ENCODE assay signal across 9 cellular contexts in the genomic region with DNA sequence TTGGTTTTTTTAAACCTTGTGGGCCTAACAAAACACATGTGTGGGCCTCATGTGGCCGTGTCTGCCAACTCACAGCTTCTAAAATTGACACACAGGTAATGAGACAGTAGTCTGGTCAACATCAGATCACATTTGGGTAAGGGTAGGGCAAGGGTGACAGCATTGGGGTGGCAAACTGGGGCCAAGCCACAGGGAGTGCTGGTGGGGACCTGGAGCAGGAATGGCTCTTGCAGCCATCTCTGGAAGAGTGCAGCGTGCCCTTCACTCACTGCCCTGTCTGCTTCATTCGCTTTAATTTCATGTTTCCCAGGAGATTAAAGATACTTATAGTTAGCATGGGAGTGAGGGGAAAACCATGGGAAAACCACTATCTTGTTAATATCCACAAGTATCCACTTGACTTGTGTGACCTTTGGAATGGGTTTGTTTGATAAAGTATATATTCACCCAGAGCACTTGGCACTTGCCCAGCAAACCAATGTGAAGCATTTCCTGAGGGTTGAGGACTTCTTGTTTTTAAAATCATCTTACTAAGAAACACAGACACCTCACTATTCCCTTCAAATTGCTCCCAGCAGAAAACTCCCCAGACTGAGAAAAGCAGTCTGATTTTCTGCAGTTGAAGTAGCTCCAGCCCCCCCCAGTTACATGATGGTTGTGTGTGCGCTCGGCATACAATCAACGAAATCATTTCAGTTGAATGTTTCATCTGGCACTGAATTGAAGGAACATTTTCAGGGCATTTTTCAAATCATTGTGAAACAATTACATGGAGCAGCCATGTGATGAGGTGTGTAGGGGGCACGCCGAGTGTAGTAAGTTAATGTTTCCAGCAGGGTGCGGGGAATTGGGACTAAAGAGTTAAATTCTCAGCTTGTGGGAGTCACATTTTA.
A peak's percentile ranks its signal among the peaks of the same experiment; 100 is the strongest.
DNase-seq lines count a peak whose midpoint lies in the region; ATAC-seq and TF ChIP-seq lines count a peak whose summit lies in the region.
"Had no signal": no experiment of that assay in that cellular context is flagged by ENCODE, and none has a peak within 500 bp of the region (broad histone marks: within the 10 kb centered on the region; RNA-seq: fewer than 3 reads in every experiment).

No MANE protein-coding gene starts in this region.

- peaks cover 3% of the 10 kb centered on the region for H3K9me3 ChIP-seq in neural cell (ENCODE audit: low read length)

- H3K36me3 ChIP-seq in BJ (ENCODE audit: control insufficient read depth, insufficient read depth, low read length) (peaks cover 3% of the 10 kb centered on the region), neural cell (ENCODE audit: insufficient read depth, low read length) (peaks cover 15% of the 10 kb centered on the region)

- no peaks in the 10 kb centered on the region for H3K27me3 ChIP-seq in BJ (ENCODE audit: control insufficient read depth, insufficient read depth, low read length)
- no peaks in the 10 kb centered on the region for H3K27me3 ChIP-seq in neural cell (ENCODE audit: insufficient read depth, low read depth, low read length)

- no peaks in the 10 kb centered on the region for H3F3A ChIP-seq in neural cell (ENCODE audit: insufficient read depth, low read length, poor library complexity, severe bottlenecking)

- no peak overlapping the region for H3K4me2 ChIP-seq in neural cell (ENCODE audit: low read length)

- no peaks in the 10 kb centered on the region for H3K79me2 ChIP-seq in neural cell (replicated peaks; ENCODE audit: insufficient read depth, low read length)

- H3K27ac ChIP-seq in neural cell (ENCODE audit: low read length): no peak overlapping the region

- DNase-seq in BJ (ENCODE audit: low read depth): no peak
- peak; percentile 72 for DNase-seq in NCI-H226
- peak; percentile 52 for DNase-seq in fibroblast of gingiva (ENCODE audit: low read depth)
- DNase-seq in NCI-H1048 (lab: John Stamatoyannopoulos, UW): no peak
- DNase-seq in islet precursor cell: no peak
- DNase-seq: activated gamma-delta T cell treated with Interleukin-2 at 50 U/mL for 16 hours had no signal

- POLR2A ChIA-PET in BJ (lab: Charles Lee): no interaction called here

- H3K9me2 ChIP-seq in neural cell (ENCODE audit: insufficient read depth, low read length): no peaks in the 10 kb centered on the region

- TF ChIP-seq CTCF in BJ (IDR thresholded peaks at IDR 0.05; ENCODE audit: insufficient read depth, low read depth, low read length) (0 out of 2 replicates have a peak, but pooled peaks have one; percentile 12), neural cell (IDR thresholded peaks at IDR 0.05; ENCODE audit: poor library complexity, severe bottlenecking) (peak; percentile 40)

- H3K4me3 ChIP-seq in BJ (ENCODE audit: low read depth, low read length) (no peak overlapping the region), neural cell (ENCODE audit: low read length) (no peak overlapping the region)

- TF ChIP-seq RAD21 in neural cell (conservative IDR thresholded peaks at IDR 0.05): no peak

- no peaks in the 10 kb centered on the region for H4K20me1 ChIP-seq in neural cell (ENCODE audit: insufficient read depth)

- ATAC-seq in esophagus mucosa (no peak), GM21786 (IDR thresholded peaks at IDR 0.05; ENCODE audit: unreplicated experiment) (no peak)

- H2AFZ ChIP-seq in neural cell (ENCODE audit: low read depth, low read length): no peak overlapping the region

- no peak for TF ChIP-seq EP300 in neural cell (conservative IDR thresholded peaks at IDR 0.05; ENCODE audit: poor library complexity, severe bottlenecking)

- H3K9ac ChIP-seq in neural cell (ENCODE audit: low read length): no peak overlapping the region

- CTCF ChIA-PET in BJ (lab: Yijun Ruan, JAX): interaction anchor here (0.9 to 1.8 kb wide), 2 partner anchors 10 to 213 kb away, joined by 3 to 8 read pairs; no protein-coding TSS in a partner anchor

TF ChIP-seq in neural cell, 6 proteins besides CTCF, POLR2A, EP300 and RAD21:
- TF ChIP-seq POLR2AphosphoS5 (IDR thresholded peaks at IDR 0.05) (no peak), SMC3 (conservative IDR thresholded peaks at IDR 0.05; ENCODE audit: poor library complexity) (no peak), MXI1 (conservative IDR thresholded peaks at IDR 0.05; ENCODE audit: poor library complexity, severe bottlenecking) (no peak), EZH2 (IDR thresholded peaks at IDR 0.05; ENCODE audit: borderline replicate concordance, insufficient read depth, low read length, poor library complexity, severe bottlenecking) (no peak), TAF1 (IDR thresholded peaks at IDR 0.05; ENCODE audit: low read depth) (no peak)
- TF ChIP-seq, protein P1, sequence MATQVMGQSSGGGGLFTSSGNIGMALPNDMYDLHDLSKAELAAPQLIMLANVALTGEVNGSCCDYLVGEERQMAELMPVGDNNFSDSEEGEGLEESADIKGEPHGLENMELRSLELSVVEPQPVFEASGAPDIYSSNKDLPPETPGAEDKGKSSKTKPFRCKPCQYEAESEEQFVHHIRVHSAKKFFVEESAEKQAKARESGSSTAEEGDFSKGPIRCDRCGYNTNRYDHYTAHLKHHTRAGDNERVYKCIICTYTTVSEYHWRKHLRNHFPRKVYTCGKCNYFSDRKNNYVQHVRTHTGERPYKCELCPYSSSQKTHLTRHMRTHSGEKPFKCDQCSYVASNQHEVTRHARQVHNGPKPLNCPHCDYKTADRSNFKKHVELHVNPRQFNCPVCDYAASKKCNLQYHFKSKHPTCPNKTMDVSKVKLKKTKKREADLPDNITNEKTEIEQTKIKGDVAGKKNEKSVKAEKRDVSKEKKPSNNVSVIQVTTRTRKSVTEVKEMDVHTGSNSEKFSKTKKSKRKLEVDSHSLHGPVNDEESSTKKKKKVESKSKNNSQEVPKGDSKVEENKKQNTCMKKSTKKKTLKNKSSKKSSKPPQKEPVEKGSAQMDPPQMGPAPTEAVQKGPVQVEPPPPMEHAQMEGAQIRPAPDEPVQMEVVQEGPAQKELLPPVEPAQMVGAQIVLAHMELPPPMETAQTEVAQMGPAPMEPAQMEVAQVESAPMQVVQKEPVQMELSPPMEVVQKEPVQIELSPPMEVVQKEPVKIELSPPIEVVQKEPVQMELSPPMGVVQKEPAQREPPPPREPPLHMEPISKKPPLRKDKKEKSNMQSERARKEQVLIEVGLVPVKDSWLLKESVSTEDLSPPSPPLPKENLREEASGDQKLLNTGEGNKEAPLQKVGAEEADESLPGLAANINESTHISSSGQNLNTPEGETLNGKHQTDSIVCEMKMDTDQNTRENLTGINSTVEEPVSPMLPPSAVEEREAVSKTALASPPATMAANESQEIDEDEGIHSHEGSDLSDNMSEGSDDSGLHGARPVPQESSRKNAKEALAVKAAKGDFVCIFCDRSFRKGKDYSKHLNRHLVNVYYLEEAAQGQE (IDR thresholded peaks at IDR 0.05; ENCODE audit: borderline replicate concordance): no peak

Comparison
In these comparisons a context has a peak if more than half of its experiments do, and no peak if none do; other contexts are left out.
1. DNase-seq: peak in NCI-H226 (single experiment) and fibroblast of gingiva (single experiment); none in BJ (single experiment), NCI-H1048 (single experiment) and islet precursor cell (single experiment).